Comparison of ENCODE assay signal across 12 cellular contexts in genomic region chr2:195563857-195564512, GRCh38.
DNase-seq lines count a peak whose midpoint lies in the region; ATAC-seq, FAIRE-seq and TF ChIP-seq lines count a peak whose summit lies in the region.
"Had no signal": no experiment of that assay in that cellular context is flagged by ENCODE, and none has a peak within 500 bp of the region (broad histone marks: within the 10 kb centered on the region; RNA-seq: fewer than 3 reads in every experiment).

No MANE protein-coding gene starts in this region.

- H3K4me3 Mint-ChIP-seq in activated CD8-positive, alpha-beta memory T cell treated with anti-CD3 and anti-CD28 coated beads, Interleukin-2, amount 10 ng/mL, durations not matched to agents 7 days and 5 days = peak overlapping the region; percentile 45

- H3K4me1 Mint-ChIP-seq in activated CD8-positive, alpha-beta memory T cell treated with anti-CD3 and anti-CD28 coated beads, Interleukin-2, amount 10 ng/mL, durations not matched to agents 7 days and 5 days = peaks cover 55% of the 10 kb centered on the region

- no peaks in the 10 kb centered on the region for H3K9me3 ChIP-seq in A549

- TF ChIP-seq POLR2A in A549 (IDR thresholded peaks at IDR 0.05; ENCODE audit: low read length) = no peak

- H3K27ac ChIP-seq in A549 = peak overlapping the region; percentile 74 to 92

- 56% methylated on average over 12 of the region's 12 CpGs for WGBS in A549 (ENCODE audit: missing lambda C conversion rate)

- CTCF ChIA-PET in A549 (lab: Yijun Ruan, JAX) = no interaction called here
- CTCF ChIA-PET in activated CD8-positive, alpha-beta memory T cell treated with anti-CD3 and anti-CD28 coated beads, Interleukin-2, amount 10 ng/mL, durations not matched to agents 7 days and 5 days (lab: Charles Lee) = interaction anchor here (0.6 to 2.1 kb wide), 3 partner anchors 11 to 96 kb away, joined by 3 to 14 read pairs (median 9); no protein-coding TSS in a partner anchor

- H3K4me3 ChIP-seq in A549 (no peak overlapping the region), fibroblast of pulmonary artery (replicated peaks; ENCODE audit: low read depth, low read length) (no peak overlapping the region)

- no peaks in the 10 kb centered on the region for H3K9me3 Mint-ChIP-seq in activated CD8-positive, alpha-beta memory T cell treated with anti-CD3 and anti-CD28 coated beads, Interleukin-2, amount 10 ng/mL, durations not matched to agents 7 days and 5 days (ENCODE audit: low read depth)

- POLR2A ChIA-PET in A549 (lab: Yijun Ruan, JAX) = interaction anchor here (1.4 kb wide), 1 partner anchor 93 kb away, joined by 6 read pairs; the partner anchor contains the start of gene SLC39A10

- H3K36me3 Mint-ChIP-seq in activated CD8-positive, alpha-beta memory T cell treated with anti-CD3 and anti-CD28 coated beads, Interleukin-2, amount 10 ng/mL, durations not matched to agents 7 days and 5 days = peaks cover 5% of the 10 kb centered on the region

- no peak for TF ChIP-seq EP300 in A549 (IDR thresholded peaks at IDR 0.05)

- H3K27me3 Mint-ChIP-seq in activated CD8-positive, alpha-beta memory T cell treated with anti-CD3 and anti-CD28 coated beads, Interleukin-2, amount 10 ng/mL, durations not matched to agents 7 days and 5 days = no peaks in the 10 kb centered on the region

- ATAC-seq in A549 = peak; percentile 55 to 61
- ATAC-seq in activated CD8-positive, alpha-beta memory T cell treated with anti-CD3 and anti-CD28 coated beads, Interleukin-2, amount 10 ng/mL, durations not matched to agents 7 days and 5 days = peak; percentile 47
- no peak for ATAC-seq in HG02571 (IDR thresholded peaks at IDR 0.05; ENCODE audit: unreplicated experiment)
- ATAC-seq in left colon = no peak
- ATAC-seq in GM18502 (IDR thresholded peaks at IDR 0.05; ENCODE audit: poor library complexity, unreplicated experiment) = no peak
- ATAC-seq in GM19035 (IDR thresholded peaks at IDR 0.05; ENCODE audit: unreplicated experiment) = no peak
- ATAC-seq: HepG2 had no signal

- DNase-seq in A549 (ENCODE audit: low read depth in 1 of 2, low spot score in 1 of 2) (peak in 1 of 2 experiments; percentile 45), GM18507 (ENCODE audit: extremely low spot score, insufficient read length, low read depth) (no peak), fibroblast of pulmonary artery (ENCODE audit: low read depth) (peak; percentile 81), left colon (no peak)
- DNase-seq in activated CD8-positive, alpha-beta memory T cell treated with anti-CD3 and anti-CD28 coated beads, Interleukin-2, amount 10 ng/mL, durations not matched to agents 7 days and 5 days = peak; percentile 66
- DNase-seq: kidney, NCI-H524 treated with DMSO at 0.1 percent for 48 hours, retina had no signal

- intact Hi-C loops in left colon (cut with DNase I, micrococcal nuclease) = no loop called here

- FAIRE-seq in A549 (lab: Jason Lieb, UNC) = no peak
- FAIRE-seq in GM18507 (lab: Jason Lieb, UNC) = peak; percentile 82
- FAIRE-seq: HepG2, kidney had no signal

- 0 out of 5 replicates have a peak, but pooled peaks of 1 of the 2 experiments have one; percentile 19 for TF ChIP-seq RAD21 in A549 (conservative IDR thresholded peaks at IDR 0.05 in 1 of 2, IDR thresholded peaks at IDR 0.05 in 1 of 2)

- H3K4me2 ChIP-seq in A549 = peak overlapping the region; percentile 76

- TF ChIP-seq CTCF in A549 (IDR thresholded peaks at IDR 0.05) = no peak
- TF ChIP-seq CTCF in fibroblast of pulmonary artery (IDR thresholded peaks at IDR 0.05; ENCODE audit: low read length, missing control alignments) = no peak

- peak overlapping the region; percentile 93 for H3K27ac Mint-ChIP-seq in activated CD8-positive, alpha-beta memory T cell treated with anti-CD3 and anti-CD28 coated beads, Interleukin-2, amount 10 ng/mL, durations not matched to agents 7 days and 5 days

- H3K4me1 ChIP-seq in A549 = peaks cover 71% of the 10 kb centered on the region

TF ChIP-seq in A549, 52 proteins besides CTCF, POLR2A, EP300 and RAD21:
- TF ChIP-seq SREBF2 (IDR thresholded peaks at IDR 0.05) (no peak), POLR2AphosphoS2 (conservative IDR thresholded peaks at IDR 0.05; ENCODE audit: low read length) (no peak), JUNB (IDR thresholded peaks at IDR 0.05) (peak; percentile 69), CEBPB (IDR thresholded peaks at IDR 0.05) (peak; percentile 23 to 74; a peak in 2 of 4 replicates), GATA3 (IDR thresholded peaks at IDR 0.05; ENCODE audit: borderline replicate concordance) (peak; percentile 90; the same call in 1 of the 2 replicates), CHD4 (IDR thresholded peaks at IDR 0.05; ENCODE audit: borderline replicate concordance) (no peak), ESRRA (IDR thresholded peaks at IDR 0.05; ENCODE audit: borderline replicate concordance, low read length) (no peak), RFX5 (IDR thresholded peaks at IDR 0.05) (no peak), FOSL2 (IDR thresholded peaks at IDR 0.05) (peak; percentile 42; the same call in 1 of the 2 replicates), FOSL2 (CRISPR knock-in tag; IDR thresholded peaks at IDR 0.05) (peak; percentile 87), RARB (CRISPR knock-in tag; IDR thresholded peaks at IDR 0.05) (no peak), CBX8 (IDR thresholded peaks at IDR 0.05) (no peak), FOXS1 (CRISPR knock-in tag; IDR thresholded peaks at IDR 0.05) (no peak), SMC3 (IDR thresholded peaks at IDR 0.05) (no peak)
- TF ChIP-seq, protein P1, sequence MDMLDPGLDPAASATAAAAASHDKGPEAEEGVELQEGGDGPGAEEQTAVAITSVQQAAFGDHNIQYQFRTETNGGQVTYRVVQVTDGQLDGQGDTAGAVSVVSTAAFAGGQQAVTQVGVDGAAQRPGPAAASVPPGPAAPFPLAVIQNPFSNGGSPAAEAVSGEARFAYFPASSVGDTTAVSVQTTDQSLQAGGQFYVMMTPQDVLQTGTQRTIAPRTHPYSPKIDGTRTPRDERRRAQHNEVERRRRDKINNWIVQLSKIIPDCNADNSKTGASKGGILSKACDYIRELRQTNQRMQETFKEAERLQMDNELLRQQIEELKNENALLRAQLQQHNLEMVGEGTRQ (IDR thresholded peaks at IDR 0.05) = no peak
- TF ChIP-seq, protein P2, sequence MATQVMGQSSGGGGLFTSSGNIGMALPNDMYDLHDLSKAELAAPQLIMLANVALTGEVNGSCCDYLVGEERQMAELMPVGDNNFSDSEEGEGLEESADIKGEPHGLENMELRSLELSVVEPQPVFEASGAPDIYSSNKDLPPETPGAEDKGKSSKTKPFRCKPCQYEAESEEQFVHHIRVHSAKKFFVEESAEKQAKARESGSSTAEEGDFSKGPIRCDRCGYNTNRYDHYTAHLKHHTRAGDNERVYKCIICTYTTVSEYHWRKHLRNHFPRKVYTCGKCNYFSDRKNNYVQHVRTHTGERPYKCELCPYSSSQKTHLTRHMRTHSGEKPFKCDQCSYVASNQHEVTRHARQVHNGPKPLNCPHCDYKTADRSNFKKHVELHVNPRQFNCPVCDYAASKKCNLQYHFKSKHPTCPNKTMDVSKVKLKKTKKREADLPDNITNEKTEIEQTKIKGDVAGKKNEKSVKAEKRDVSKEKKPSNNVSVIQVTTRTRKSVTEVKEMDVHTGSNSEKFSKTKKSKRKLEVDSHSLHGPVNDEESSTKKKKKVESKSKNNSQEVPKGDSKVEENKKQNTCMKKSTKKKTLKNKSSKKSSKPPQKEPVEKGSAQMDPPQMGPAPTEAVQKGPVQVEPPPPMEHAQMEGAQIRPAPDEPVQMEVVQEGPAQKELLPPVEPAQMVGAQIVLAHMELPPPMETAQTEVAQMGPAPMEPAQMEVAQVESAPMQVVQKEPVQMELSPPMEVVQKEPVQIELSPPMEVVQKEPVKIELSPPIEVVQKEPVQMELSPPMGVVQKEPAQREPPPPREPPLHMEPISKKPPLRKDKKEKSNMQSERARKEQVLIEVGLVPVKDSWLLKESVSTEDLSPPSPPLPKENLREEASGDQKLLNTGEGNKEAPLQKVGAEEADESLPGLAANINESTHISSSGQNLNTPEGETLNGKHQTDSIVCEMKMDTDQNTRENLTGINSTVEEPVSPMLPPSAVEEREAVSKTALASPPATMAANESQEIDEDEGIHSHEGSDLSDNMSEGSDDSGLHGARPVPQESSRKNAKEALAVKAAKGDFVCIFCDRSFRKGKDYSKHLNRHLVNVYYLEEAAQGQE (IDR thresholded peaks at IDR 0.05) = no peak

Comparison
In these comparisons a context has a peak if more than half of its experiments do, and no peak if none do; other contexts are left out.
1. ATAC-seq: peak in A549 (2 of 2) and activated CD8-positive, alpha-beta memory T cell treated with anti-CD3 and anti-CD28 coated beads, Interleukin-2, amount 10 ng/mL, durations not matched to agents 7 days and 5 days (single experiment); none in HG02571 (single experiment), left colon (single experiment), GM18502 (single experiment) and GM19035 (single experiment).
2. DNase-seq: peak in activated CD8-positive, alpha-beta memory T cell treated with anti-CD3 and anti-CD28 coated beads, Interleukin-2, amount 10 ng/mL, durations not matched to agents 7 days and 5 days (single experiment) and fibroblast of pulmonary artery (single experiment); none in GM18507 (single experiment) and left colon (0 of 2).